Comparison of ENCODE assay signal across 8 cellular contexts in genomic region chr3:115986555-115987207, GRCh38.
DNase-seq lines count a peak whose midpoint lies in the region; ATAC-seq and TF ChIP-seq lines count a peak whose summit lies in the region.

No MANE protein-coding gene starts in this region.

- H3K9me3 Mint-ChIP-seq in effector memory CD8-positive, alpha-beta T cell, result peaks cover 5 to 10% of the 10 kb centered on the region in 2 donors

- H3K4me1 Mint-ChIP-seq in effector memory CD8-positive, alpha-beta T cell (ENCODE audit: low read depth in 2 of 2), result no peaks in the 10 kb centered on the region

- ATAC-seq in HG03521 (IDR thresholded peaks at IDR 0.05; ENCODE audit: unreplicated experiment) (no peak), HG03108 (IDR thresholded peaks at IDR 0.05; ENCODE audit: unreplicated experiment) (no peak)
- ATAC-seq in effector memory CD8-positive, alpha-beta T cell (replicated peaks), result no peak

- TF ChIP-seq CTCF in GM20000 (IDR thresholded peaks at IDR 0.05; ENCODE audit: extremely low read depth, missing control alignments), result no peak

- no peaks in the 10 kb centered on the region for H3K36me3 Mint-ChIP-seq in effector memory CD8-positive, alpha-beta T cell (ENCODE audit: insufficient read depth)

- no peak overlapping the region for H3K4me3 Mint-ChIP-seq in effector memory CD8-positive, alpha-beta T cell

- H3K27ac Mint-ChIP-seq in effector memory CD8-positive, alpha-beta T cell, result no peak overlapping the region

- DNase-seq in DMS 273 (lab: John Stamatoyannopoulos, UW; ENCODE audit: unreplicated experiment) (peak; percentile 87), HEK293T (ENCODE audit: extremely low spot score) (peak; percentile 33), SW 1271 (lab: John Stamatoyannopoulos, UW) (peak; percentile 32 to 64), iris pigment epithelial cell (ENCODE audit: low read depth) (peak; percentile 40), GM20000 (ENCODE audit: low spot score) (no peak)
- DNase-seq in effector memory CD8-positive, alpha-beta T cell, result no peak

- POLR2A ChIA-PET in HEK293T (lab: Yijun Ruan, JAX), result no interaction called here

- H3K27me3 Mint-ChIP-seq in effector memory CD8-positive, alpha-beta T cell, result no peaks in the 10 kb centered on the region

- CTCF ChIA-PET in HEK293T (lab: Yijun Ruan, JAX), result interaction anchor here (0.8 to 1.1 kb wide), 2 partner anchors 14 to 138 kb away, joined by 3 to 4 read pairs; no protein-coding TSS in a partner anchor

TF ChIP-seq in HEK293T, 16 proteins besides CTCF, POLR2A, EP300 and RAD21:
- no peak for TF ChIP-seq ELF4 (IDR thresholded peaks at IDR 0.05)
TF ChIP-seq in HEK293T: peak in this region for 0.

Comparison
In these comparisons a context has a peak if more than half of its experiments do, and no peak if none do; other contexts are left out.
1. DNase-seq: peak in DMS 273 (single experiment), HEK293T (single experiment), SW 1271 (2 of 2) and iris pigment epithelial cell (single experiment); none in GM20000 (single experiment) and effector memory CD8-positive, alpha-beta T cell (0 of 3).